ENCODE assay signal across 1 cellular context in genomic region chr5:147434049-147434448, GRCh38.
TF ChIP-seq lines count a peak whose summit lies in the region.

No MANE protein-coding gene starts in this region.

TF ChIP-seq in GM23338, 12 proteins besides CTCF, POLR2A, EP300 and RAD21 (continued from another document):
- TF ChIP-seq POLR2AphosphoS5 (IDR thresholded peaks at IDR 0.05; ENCODE audit: low read depth) (no peak), REST (IDR thresholded peaks at IDR 0.05; ENCODE audit: unreplicated experiment) (no peak), EZH2 (IDR thresholded peaks at IDR 0.05; ENCODE audit: low read depth, unreplicated experiment) (no peak), STAT1 (IDR thresholded peaks at IDR 0.05; ENCODE audit: unreplicated experiment) (no peak), EZH2phosphoT487 (IDR thresholded peaks at IDR 0.05; ENCODE audit: unreplicated experiment) (no peak), ZNF331 (CRISPR knock-in tag; IDR thresholded peaks at IDR 0.05; ENCODE audit: low read depth) (no peak), ZNF114 (CRISPR knock-in tag; IDR thresholded peaks at IDR 0.05) (no peak), CREB1 (CRISPR knock-in tag; IDR thresholded peaks at IDR 0.05; ENCODE audit: low read depth) (no peak)
